ENCODE assay signal across 14 cellular contexts in the genomic region with DNA sequence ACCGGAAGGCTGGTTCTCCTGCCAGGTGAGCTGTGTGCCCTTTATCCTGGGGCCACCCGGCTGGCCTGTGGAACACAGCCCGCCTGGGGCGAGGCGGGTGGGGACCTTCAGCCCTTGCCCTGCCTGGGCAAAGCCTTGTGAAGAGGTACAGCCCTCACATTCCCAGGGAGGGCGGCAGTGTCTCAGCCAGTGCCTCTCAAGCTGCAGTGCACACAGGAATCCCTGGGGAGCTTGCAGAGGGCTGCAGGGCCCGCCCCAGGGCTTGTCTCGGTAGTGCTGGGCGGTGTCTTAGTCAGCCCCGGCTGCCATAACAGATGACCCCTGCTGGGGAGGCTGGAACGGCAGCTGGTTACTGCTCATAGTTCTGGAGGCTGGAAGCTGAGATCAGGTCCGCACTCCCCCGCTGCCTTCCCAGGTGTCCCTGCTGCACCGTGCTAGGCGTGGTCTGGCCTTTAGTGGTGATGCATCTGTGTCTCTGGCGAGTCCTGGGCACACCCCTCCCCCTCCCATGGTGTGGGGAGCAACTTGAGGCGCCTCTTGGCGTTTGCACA. TPM values are rescaled to one million over a fixed set of nuclear protein-coding genes. Genes with fewer than 3 reads are reported as not detected.
DNase-seq lines count a peak whose midpoint lies in the region; ATAC-seq and TF ChIP-seq lines count a peak whose summit lies in the region.
"Had no signal": no experiment of that assay in that cellular context is flagged by ENCODE, and none has a peak within 500 bp of the region (broad histone marks: within the 10 kb centered on the region; RNA-seq: fewer than 3 reads in every experiment).

No MANE protein-coding gene starts in this region.

- no peak overlapping the region for H3K4me3 ChIP-seq in cardiac fibroblast (replicated peaks in 1 of 2; ENCODE audit: low read depth in 2 of 2, low read length in 2 of 2)
- no peak overlapping the region for H3K4me3 ChIP-seq in effector memory CD4-positive, alpha-beta T cell (ENCODE audit: insufficient read depth, low read depth, low read length, poor library complexity, severe bottlenecking)
- H3K4me3 ChIP-seq: esophagus muscularis mucosa had no signal

- peaks cover 3% of the 10 kb centered on the region for H3K9me3 Mint-ChIP-seq in stimulated activated memory B cell treated with anti-CD40 and anti-IgM and Interleukin-4, amounts not matched to agents 10 μg/mL and 1 μg/mL and 100 μg/mL, for 72 hours
- no peaks in the 10 kb centered on the region for H3K9me3 Mint-ChIP-seq in progenitor cell of endocrine pancreas (ENCODE audit: low read depth)
- H3K9me3 Mint-ChIP-seq: CD4-positive, CD25-positive, alpha-beta regulatory T cell had no signal

- H3K36me3 Mint-ChIP-seq in stimulated activated memory B cell treated with anti-CD40 and anti-IgM and Interleukin-4, amounts not matched to agents 10 μg/mL and 1 μg/mL and 100 μg/mL, for 72 hours = peaks cover 60% of the 10 kb centered on the region
- peaks cover 19% of the 10 kb centered on the region for H3K36me3 Mint-ChIP-seq in progenitor cell of endocrine pancreas (ENCODE audit: insufficient read depth)

- H3K4me3 Mint-ChIP-seq in stimulated activated memory B cell treated with anti-CD40 and anti-IgM and Interleukin-4, amounts not matched to agents 10 μg/mL and 1 μg/mL and 100 μg/mL, for 72 hours = no peak overlapping the region
- no peak overlapping the region for H3K4me3 Mint-ChIP-seq in progenitor cell of endocrine pancreas (ENCODE audit: low read depth)
- H3K4me3 Mint-ChIP-seq: CD4-positive, CD25-positive, alpha-beta regulatory T cell had no signal

- peak; percentile 72 for DNase-seq in DMS153 treated with DMSO at 0.1 percent for 48 hours (lab: John Stamatoyannopoulos, UW; ENCODE audit: unreplicated experiment)
- peak; percentile 82 for DNase-seq in NCI-H146 (lab: John Stamatoyannopoulos, UW)
- DNase-seq in cardiac fibroblast (ENCODE audit: low read depth in 2 of 2) = peak; percentile 14 to 37
- peak; percentile 54 for DNase-seq in myocyte (ENCODE audit: low read depth)
- DNase-seq in activated CD4-positive, CD25-positive, alpha-beta regulatory T cell treated with anti-CD3 and anti-CD28 coated beads, Interleukin-2, amount 50 U/mL, for 72 hours = no peak
- DNase-seq in progenitor cell of endocrine pancreas (ENCODE audit: low spot score, unreplicated experiment) = no peak
- DNase-seq in effector memory CD4-positive, alpha-beta T cell = no peak
- DNase-seq: activated CD4-positive, alpha-beta T cell treated with anti-CD3 and anti-CD28 coated beads, Interleukin-2, amount 50 U/mL, for 4 hours; activated gamma-delta T cell; CD4-positive, CD25-positive, alpha-beta regulatory T cell; NCI-H2029; T-helper 2 cell had no signal

- H3K4me1 ChIP-seq in effector memory CD4-positive, alpha-beta T cell (ENCODE audit: control insufficient read depth, insufficient read depth, low read length, poor library complexity, severe bottlenecking) = no peaks in the 10 kb centered on the region
- H3K4me1 ChIP-seq: esophagus muscularis mucosa had no signal

- no peak for ATAC-seq in stimulated activated memory B cell treated with anti-CD40 and anti-IgM and Interleukin-4, amounts not matched to agents 10 μg/mL and 1 μg/mL and 100 μg/mL, for 72 hours

- H3K9me3 ChIP-seq in effector memory CD4-positive, alpha-beta T cell (ENCODE audit: control insufficient read depth, low read length) = no peaks in the 10 kb centered on the region
- H3K9me3 ChIP-seq: esophagus muscularis mucosa had no signal

- no peaks in the 10 kb centered on the region for H3K27me3 Mint-ChIP-seq in stimulated activated memory B cell treated with anti-CD40 and anti-IgM and Interleukin-4, amounts not matched to agents 10 μg/mL and 1 μg/mL and 100 μg/mL, for 72 hours
- H3K27me3 Mint-ChIP-seq in progenitor cell of endocrine pancreas = no peaks in the 10 kb centered on the region
- H3K27me3 Mint-ChIP-seq: CD4-positive, CD25-positive, alpha-beta regulatory T cell had no signal

- H3K27me3 ChIP-seq in effector memory CD4-positive, alpha-beta T cell (replicated peaks; ENCODE audit: control insufficient read depth, insufficient read depth, low read length, poor library complexity, severe bottlenecking) = no peaks in the 10 kb centered on the region
- H3K27me3 ChIP-seq: esophagus muscularis mucosa had no signal

- H3K27ac Mint-ChIP-seq in stimulated activated memory B cell treated with anti-CD40 and anti-IgM and Interleukin-4, amounts not matched to agents 10 μg/mL and 1 μg/mL and 100 μg/mL, for 72 hours = no peak overlapping the region
- H3K27ac Mint-ChIP-seq in progenitor cell of endocrine pancreas = no peak overlapping the region
- H3K27ac Mint-ChIP-seq: CD4-positive, CD25-positive, alpha-beta regulatory T cell had no signal

- H3K4me1 Mint-ChIP-seq in stimulated activated memory B cell treated with anti-CD40 and anti-IgM and Interleukin-4, amounts not matched to agents 10 μg/mL and 1 μg/mL and 100 μg/mL, for 72 hours = peaks cover 3% of the 10 kb centered on the region
- H3K4me1 Mint-ChIP-seq in progenitor cell of endocrine pancreas (ENCODE audit: low read depth) = peaks cover 5% of the 10 kb centered on the region
- H3K4me1 Mint-ChIP-seq: CD4-positive, CD25-positive, alpha-beta regulatory T cell had no signal

- peaks cover 44% of the 10 kb centered on the region for H3K36me3 ChIP-seq in effector memory CD4-positive, alpha-beta T cell (ENCODE audit: control insufficient read depth, insufficient read depth, low read length)

- no peak overlapping the region for H3K27ac ChIP-seq in effector memory CD4-positive, alpha-beta T cell (ENCODE audit: insufficient read depth, low read length, poor library complexity, severe bottlenecking)
- H3K27ac ChIP-seq: esophagus muscularis mucosa had no signal

- TF ChIP-seq CTCF in cardiac fibroblast (IDR thresholded peaks at IDR 0.05; ENCODE audit: low read depth, low read length) (no peak), progenitor cell of endocrine pancreas (IDR thresholded peaks at IDR 0.05; ENCODE audit: unreplicated experiment) (no peak)

RNA-seq across cellular contexts. Expression of a gene that starts 12.6 kb away (rescaled TPM):
- total RNA-seq in myocyte = 3.0 and 3.7 TPM in 2 replicates
- 3.8 TPM for polyA plus RNA-seq in myocyte (2012)
- total RNA-seq in progenitor cell of endocrine pancreas = 11.5 and 11.9 TPM in 2 replicates

RNA-seq across cellular contexts. Expression of a gene that starts 12.8 kb away (rescaled TPM):
- total RNA-seq in myocyte (22.7 and 23.1 TPM in 2 replicates), progenitor cell of endocrine pancreas (43.8 and 47.7 TPM in 2 replicates)
- polyA plus RNA-seq in myocyte (2012) = 25.6 TPM

RNA-seq across cellular contexts. Expression of a gene that starts 30.2 kb away (rescaled TPM):
- total RNA-seq in myocyte = 23.4 and 28.3 TPM in 2 replicates
- 19.9 TPM for polyA plus RNA-seq in myocyte (2012)
- 25.3 and 26.9 TPM in 2 replicates for total RNA-seq in progenitor cell of endocrine pancreas

Comparison
In these comparisons a context has a peak if more than half of its experiments do, and no peak if none do; other contexts are left out.
1. DNase-seq: peak in DMS153 treated with DMSO at 0.1 percent for 48 hours (single experiment), NCI-H146 (single experiment), cardiac fibroblast (2 of 2) and myocyte (single experiment); none in activated CD4-positive, CD25-positive, alpha-beta regulatory T cell treated with anti-CD3 and anti-CD28 coated beads, Interleukin-2, amount 50 U/mL, for 72 hours (single experiment), progenitor cell of endocrine pancreas (single experiment) and effector memory CD4-positive, alpha-beta T cell (0 of 3).